ENCODE assay signal across 23 cellular contexts in genomic region chr5:135694016-135694415, GRCh38.
"Had no signal": no experiment of that assay in that cellular context is flagged by ENCODE, and none has a peak within 500 bp of the region (broad histone marks: within the 10 kb centered on the region; RNA-seq: fewer than 3 reads in every experiment).

No MANE protein-coding gene starts in this region.

- H3K9me3 Mint-ChIP-seq: activated CD4-positive, alpha-beta memory T cell treated with anti-CD3 and anti-CD28 coated beads for 36 hours; activated naive CD8-positive, alpha-beta T cell treated with anti-CD3 and anti-CD28 coated beads for 36 hours; stimulated activated naive B cell treated with anti-CD40 and anti-IgM and Interleukin-4, amounts not matched to agents 10 μg/mL and 1 μg/mL and 100 μg/mL, for 72 hours; T-helper 1 cell treated with Interleukin-12 subunit alpha and Interleukin-12 subunit beta and Interleukin-4 antibody, amounts not matched to agents 30 μg/mL and 1 μg/mL, for 36 hours had no signal

- H3K4me1 ChIP-seq: colonic mucosa, right lobe of liver, testis had no signal

- H3K27me3 ChIP-seq: colonic mucosa, right lobe of liver, testis, vagina had no signal

- H3K9me3 ChIP-seq: colonic mucosa, right lobe of liver, testis, vagina had no signal

- FAIRE-seq: astrocyte had no signal

- H3K4me3 Mint-ChIP-seq: activated CD4-positive, alpha-beta memory T cell treated with anti-CD3 and anti-CD28 coated beads for 36 hours; activated naive CD8-positive, alpha-beta T cell treated with anti-CD3 and anti-CD28 coated beads for 36 hours; naive B cell; stimulated activated naive B cell treated with anti-CD40 and anti-IgM and Interleukin-4, amounts not matched to agents 10 μg/mL and 1 μg/mL and 100 μg/mL, for 72 hours; T-helper 1 cell treated with Interleukin-12 subunit alpha and Interleukin-12 subunit beta and Interleukin-4 antibody, amounts not matched to agents 30 μg/mL and 1 μg/mL, for 36 hours had no signal

- H3K36me3 ChIP-seq: colonic mucosa, right lobe of liver, vagina had no signal

- H3K36me3 Mint-ChIP-seq: activated CD4-positive, alpha-beta memory T cell treated with anti-CD3 and anti-CD28 coated beads for 36 hours; activated naive CD8-positive, alpha-beta T cell treated with anti-CD3 and anti-CD28 coated beads for 36 hours; naive B cell; stimulated activated naive B cell treated with anti-CD40 and anti-IgM and Interleukin-4, amounts not matched to agents 10 μg/mL and 1 μg/mL and 100 μg/mL, for 72 hours had no signal

- H3K4me1 Mint-ChIP-seq: activated naive CD8-positive, alpha-beta T cell treated with anti-CD3 and anti-CD28 coated beads for 36 hours; naive B cell; stimulated activated naive B cell treated with anti-CD40 and anti-IgM and Interleukin-4, amounts not matched to agents 10 μg/mL and 1 μg/mL and 100 μg/mL, for 72 hours had no signal

- H3K27ac Mint-ChIP-seq: activated CD4-positive, alpha-beta memory T cell treated with anti-CD3 and anti-CD28 coated beads for 36 hours; activated naive CD8-positive, alpha-beta T cell treated with anti-CD3 and anti-CD28 coated beads for 36 hours; naive B cell; stimulated activated naive B cell treated with anti-CD40 and anti-IgM and Interleukin-4, amounts not matched to agents 10 μg/mL and 1 μg/mL and 100 μg/mL, for 72 hours; T-helper 1 cell treated with Interleukin-12 subunit alpha and Interleukin-12 subunit beta and Interleukin-4 antibody, amounts not matched to agents 30 μg/mL and 1 μg/mL, for 36 hours had no signal

- ATAC-seq: right lobe of liver; stimulated activated naive B cell treated with anti-CD40 and anti-IgM and Interleukin-4, amounts not matched to agents 10 μg/mL and 1 μg/mL and 100 μg/mL, for 72 hours had no signal

- H3K4me3 ChIP-seq: colonic mucosa, dorsolateral prefrontal cortex, right lobe of liver, testis, vagina had no signal

- H3K27ac ChIP-seq: colonic mucosa, dorsolateral prefrontal cortex, right lobe of liver, testis, vagina had no signal

- DNase-seq: activated CD4-positive, alpha-beta memory T cell treated with anti-CD3 and anti-CD28 coated beads for 36 hours; activated CD4-positive, alpha-beta T cell treated with anti-CD3 and anti-CD28 coated beads for 4 hours; activated CD4-positive, CD25-positive, alpha-beta regulatory T cell; activated naive CD4-positive, alpha-beta T cell treated with Interleukin-2 at 50 U/mL for 16 hours; activated naive CD8-positive, alpha-beta T cell treated with anti-CD3 and anti-CD28 coated beads for 36 hours; activated T-cell treated with anti-CD3 and anti-CD28 coated beads, Interleukin-2, amount 50 U/mL, for 48 hours; colonic mucosa; dorsolateral prefrontal cortex; foreskin melanocyte; glutamatergic neuron; hippocampal formation; mesendoderm; naive B cell; nucleus accumbens; right lobe of liver; stimulated activated CD4-positive, alpha-beta T cell treated with anti-CD3 and anti-CD28 coated beads, Interleukin-2, amount 100 ng/mL, for 48 hours; stimulated activated CD8-positive, alpha-beta memory T cell treated with anti-CD3 and anti-CD28 coated beads, Interleukin-4, amount 100 ng/mL, for 48 hours; stimulated activated naive B cell treated with anti-CD40 and anti-IgM and Interleukin-4, amounts not matched to agents 10 μg/mL and 1 μg/mL and 100 μg/mL, for 72 hours; testis; trophoblast cell had no signal
